In genomic region chr12:11681211-11681610, GRCh38 we compare ENCODE assay signal across 17 cellular contexts. TPM values are rescaled to one million over a fixed set of nuclear protein-coding genes. Genes with fewer than 3 reads are reported as not detected.
DNase-seq lines count a peak whose midpoint lies in the region; ATAC-seq and TF ChIP-seq lines count a peak whose summit lies in the region.
"Had no signal": no experiment of that assay in that cellular context is flagged by ENCODE, and none has a peak within 500 bp of the region (broad histone marks: within the 10 kb centered on the region; RNA-seq: fewer than 3 reads in every experiment).

No MANE protein-coding gene starts in this region.

- no peak overlapping the region for H3K4me3 ChIP-seq in PC-9

- H3K79me2 ChIP-seq in PC-9 (ENCODE audit: low read depth): peaks cover 78% of the 10 kb centered on the region

- H4K20me1 ChIP-seq in PC-9 (ENCODE audit: insufficient read depth): no peaks in the 10 kb centered on the region; the same call in 1 of the 2 replicates

- no peak for ATAC-seq in HG02642 (IDR thresholded peaks at IDR 0.05; ENCODE audit: poor library complexity, unreplicated experiment)
- ATAC-seq in left ventricle myocardium superior: no peak
- ATAC-seq: HepG2 had no signal

- H3K9me3 Mint-ChIP-seq in dendritic cell treated with granulocyte-macrophage colony-stimulating factor and Interleukin-4, amounts not matched to agents 40 ng/mL and 50 ng/mL, for 4 days: no peaks in the 10 kb centered on the region

- intact Hi-C loops in dendritic cell treated with granulocyte-macrophage colony-stimulating factor and Interleukin-4, amounts not matched to agents 40 ng/mL and 50 ng/mL, for 4 days (cut with micrococcal nuclease): no loop called here
- intact Hi-C loops in PC-9 (cut with micrococcal nuclease; ENCODE audit: unreplicated experiment) (no loop called here), left ventricle myocardium superior (cut with micrococcal nuclease) (no loop called here)

- BruUV-seq in PC-9 (replicated peaks; lab: Mats Ljungman, UMichigan): no TSS peak

- TF ChIP-seq CTCF in PC-9 (conservative IDR thresholded peaks at IDR 0.05): no peak

- no peaks in the 10 kb centered on the region for H3K36me3 ChIP-seq in PC-9 (ENCODE audit: low read depth)

- POLR2A ChIA-PET in PC-9 (lab: Charles Lee; ENCODE audit: unreplicated experiment): no interaction called here

- CTCF ChIA-PET in PC-9 (lab: Charles Lee): no interaction called here

- no peak overlapping the region for H2AFZ ChIP-seq in PC-9

- H3F3A ChIP-seq in PC-9 (ENCODE audit: insufficient read depth, low read depth): no peaks in the 10 kb centered on the region

- H3K27me3 ChIP-seq in PC-9 (ENCODE audit: insufficient read depth, low read depth): no peaks in the 10 kb centered on the region

- no peaks in the 10 kb centered on the region for H3K27me3 Mint-ChIP-seq in dendritic cell treated with granulocyte-macrophage colony-stimulating factor and Interleukin-4, amounts not matched to agents 40 ng/mL and 50 ng/mL, for 4 days
- H3K27me3 Mint-ChIP-seq: B cell; CD4-positive, alpha-beta memory T cell had no signal

- H3K4me1 ChIP-seq in PC-9 (replicated peaks; ENCODE audit: insufficient read depth): no peaks in the 10 kb centered on the region

- peaks cover 95% of the 10 kb centered on the region for H3K4me1 Mint-ChIP-seq in dendritic cell treated with granulocyte-macrophage colony-stimulating factor and Interleukin-4, amounts not matched to agents 40 ng/mL and 50 ng/mL, for 4 days (ENCODE audit: low read depth)

- peaks cover 69% of the 10 kb centered on the region for H3K36me3 Mint-ChIP-seq in dendritic cell treated with granulocyte-macrophage colony-stimulating factor and Interleukin-4, amounts not matched to agents 40 ng/mL and 50 ng/mL, for 4 days (ENCODE audit: low read depth)

- H3K9me3 ChIP-seq in PC-9 (ENCODE audit: insufficient read depth, low read depth): no peaks in the 10 kb centered on the region

- H3K4me2 ChIP-seq in PC-9: no peak overlapping the region

- H3K27ac ChIP-seq in PC-9: no peak overlapping the region
- H3K27ac ChIP-seq: C4-2B had no signal

- peak overlapping the region; percentile 79 for H3K27ac Mint-ChIP-seq in dendritic cell treated with granulocyte-macrophage colony-stimulating factor and Interleukin-4, amounts not matched to agents 40 ng/mL and 50 ng/mL, for 4 days
- H3K27ac Mint-ChIP-seq: B cell, H9 had no signal

- peak; percentile 58 for DNase-seq in EH (ENCODE audit: low read depth)
- DNase-seq in LHCN-M2 (ENCODE audit: low read depth): peak; percentile 19
- peak; percentile 23 for DNase-seq in renal cortical epithelial cell (ENCODE audit: low read depth)
- no peak for DNase-seq in A172 (ENCODE audit: low spot score)
- no peak for DNase-seq in PC-9
- no peak for DNase-seq in left ventricle myocardium superior
- DNase-seq: 8988T; CD4-positive, alpha-beta memory T cell; DMS153; DMS79; H9; KG1 had no signal

- no peak overlapping the region for H3K4me3 Mint-ChIP-seq in dendritic cell treated with granulocyte-macrophage colony-stimulating factor and Interleukin-4, amounts not matched to agents 40 ng/mL and 50 ng/mL, for 4 days
- H3K4me3 Mint-ChIP-seq: B cell, H9 had no signal

- H3K9me2 ChIP-seq in PC-9 (ENCODE audit: insufficient read depth): no peaks in the 10 kb centered on the region

RNA-seq across cellular contexts. Expression of gene ETV6, which starts 31.7 kb away (rescaled TPM):
- 3.9 and 5.3 TPM in 2 replicates for total RNA-seq in LHCN-M2 (2014; rRNA removed)
- 3.0 TPM for polyA plus RNA-seq in LHCN-M2 (2012)
- 7.3 and 16.3 TPM in 2 replicates for total RNA-seq in renal cortical epithelial cell
- 1.9 and 2.6 TPM in 2 replicates for total RNA-seq in A172 (2014; rRNA removed; shearing (Covaris generic))
- total RNA-seq in PC-9 (2021): 52.1 and 62.8 TPM in 2 replicates
- total RNA-seq in left ventricle myocardium superior: 14.7 TPM

Comparison
In these comparisons a context has a peak if more than half of its experiments do, and no peak if none do; other contexts are left out.
1. DNase-seq: peak in EH (single experiment), LHCN-M2 (single experiment) and renal cortical epithelial cell (single experiment); none in A172 (single experiment), PC-9 (0 of 2) and left ventricle myocardium superior (single experiment).